ENCODE assay signal across 1 cellular context in genomic region chr1:1237874-1238701, GRCh38.
TF ChIP-seq lines count a peak whose summit lies in the region.

No MANE protein-coding gene starts in this region.

TF ChIP-seq in H1, 55 proteins besides CTCF, POLR2A, EP300 and RAD21:
- TF ChIP-seq EZH2 (IDR thresholded peaks at IDR 0.05; ENCODE audit: low read depth, low read length, severe bottlenecking): no peak
- TF ChIP-seq FOSL1 (IDR thresholded peaks at IDR 0.05; ENCODE audit: insufficient read depth, low read depth, low read length): no peak
- TF ChIP-seq HDAC6 (IDR thresholded peaks at IDR 0.05; ENCODE audit: low read depth, low read length): no peak
- TF ChIP-seq SIX5 (IDR thresholded peaks at IDR 0.05; ENCODE audit: low read depth, low read length): no peak
- no peak for TF ChIP-seq JUND (IDR thresholded peaks at IDR 0.05; ENCODE audit: low read length)
- TF ChIP-seq RBBP5 (IDR thresholded peaks at IDR 0.05; ENCODE audit: borderline replicate concordance, low read depth, low read length): no peak
- no peak for TF ChIP-seq TCF12 (IDR thresholded peaks at IDR 0.05; ENCODE audit: low read depth, low read length)
- TF ChIP-seq SP1 (IDR thresholded peaks at IDR 0.05; ENCODE audit: low read depth, low read length): no peak
